Comparison of ENCODE assay signal across 1 cellular context in genomic region chr15:80403712-80404056, GRCh38.
TF ChIP-seq lines count a peak whose summit lies in the region.

No MANE protein-coding gene starts in this region.

TF ChIP-seq in A549, 52 proteins besides CTCF, POLR2A, EP300 and RAD21 (continued from another document):
- 0 out of 2 replicates have a peak, but pooled peaks have one; percentile 12 for TF ChIP-seq PBX3 (IDR thresholded peaks at IDR 0.05)
- TF ChIP-seq JUN (IDR thresholded peaks at IDR 0.05), result no peak
- TF ChIP-seq FOSB (CRISPR knock-in tag; IDR thresholded peaks at IDR 0.05), result no peak
- TF ChIP-seq EHMT2 (IDR thresholded peaks at IDR 0.05; ENCODE audit: low read depth), result no peak
- TF ChIP-seq ZFP36 (IDR thresholded peaks at IDR 0.05; ENCODE audit: borderline replicate concordance, partially characterized antibody), result no peak
- TF ChIP-seq MAX (IDR thresholded peaks at IDR 0.05), result peak; percentile 87
- TF ChIP-seq PHF8 (IDR thresholded peaks at IDR 0.05; ENCODE audit: borderline replicate concordance, low read depth), result peak; percentile 54; the same call in 1 of the 2 replicates
